Comparison of ENCODE assay signal across 11 cellular contexts in the genomic region with DNA sequence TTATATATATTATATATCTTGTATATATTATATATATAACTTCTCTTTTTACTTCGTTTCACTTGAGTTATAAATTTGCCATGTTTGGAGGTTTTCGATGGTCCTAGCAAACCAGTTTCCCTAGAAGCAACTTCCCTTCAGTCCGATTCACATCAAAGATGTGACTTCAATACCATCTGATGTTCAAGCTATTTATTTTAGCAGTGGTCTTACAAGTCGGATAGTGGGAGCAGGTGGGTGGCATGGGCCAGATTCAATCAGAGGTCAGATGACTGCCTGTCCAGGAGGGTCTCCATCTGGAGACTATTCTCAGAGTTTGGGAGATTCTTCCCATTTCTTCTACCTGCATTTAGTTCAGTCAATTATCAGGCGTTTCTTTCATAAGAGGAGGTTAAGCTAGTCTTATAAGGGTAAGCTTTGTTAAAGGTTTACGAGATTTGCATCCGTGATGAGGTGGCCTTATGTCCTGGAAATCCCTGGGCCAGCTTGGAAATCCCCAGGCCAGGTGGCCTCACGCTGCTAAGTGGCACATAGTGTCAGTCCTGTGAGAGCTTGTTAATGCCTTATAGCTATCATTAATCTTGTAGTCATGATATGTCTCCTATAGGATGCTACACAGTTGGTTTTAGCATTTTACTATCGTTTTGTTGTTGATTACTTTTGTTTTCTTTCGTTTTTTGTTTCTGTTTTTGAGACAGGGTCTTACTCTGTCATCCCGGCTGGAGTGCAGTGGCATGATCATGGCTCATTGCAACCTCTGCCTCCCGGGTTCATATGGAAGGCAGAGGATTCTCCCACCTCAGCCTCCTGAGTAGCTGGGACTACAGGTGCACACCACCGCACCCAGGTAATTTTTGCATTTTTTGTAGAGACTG.
DNase-seq lines count a peak whose midpoint lies in the region; ATAC-seq and TF ChIP-seq lines count a peak whose summit lies in the region.
"Had no signal": no experiment of that assay in that cellular context is flagged by ENCODE, and none has a peak within 500 bp of the region (broad histone marks: within the 10 kb centered on the region; RNA-seq: fewer than 3 reads in every experiment).

No MANE protein-coding gene starts in this region.

- no peak overlapping the region for H3K4me3 Mint-ChIP-seq in T-helper 17 cell

- peak; percentile 90 for DNase-seq in GM12865 (ENCODE audit: low read depth)
- DNase-seq in T-helper 17 cell = no peak
- DNase-seq in central memory CD4-positive, alpha-beta T cell = no peak
- DNase-seq in left ventricle myocardium superior = no peak
- DNase-seq in iPS-NIHi7 (ENCODE audit: extremely low spot score) = no peak
- no peak for DNase-seq in activated CD4-positive, CD25-positive, alpha-beta regulatory T cell (lab: John Stamatoyannopoulos, UW)
- DNase-seq: activated effector memory CD4-positive, alpha-beta T cell treated with anti-CD3 and anti-CD28 coated beads, Interleukin-2, amount 50 U/mL, for 16 hours; NCI-H2107; T-helper 9 cell had no signal

- ATAC-seq in GM19395 (IDR thresholded peaks at IDR 0.05; ENCODE audit: unreplicated experiment) (peak; percentile 81), HG02970 (IDR thresholded peaks at IDR 0.05; ENCODE audit: low FRiP score, unreplicated experiment) (peak; percentile 60), T-helper 17 cell (no peak), left ventricle myocardium superior (no peak)

- H3K4me1 Mint-ChIP-seq in T-helper 17 cell = peaks cover 9% of the 10 kb centered on the region

- peak overlapping the region; percentile 46 for H3K4me3 ChIP-seq in GM12865 (ENCODE audit: low read depth, low read length)

- peaks cover 10% of the 10 kb centered on the region for H3K36me3 Mint-ChIP-seq in T-helper 17 cell (ENCODE audit: low read depth)

- H3K9me3 ChIP-seq in T-helper 17 cell (ENCODE audit: control insufficient read depth, low read length, poor library complexity, severe bottlenecking) = no peaks in the 10 kb centered on the region

- H3K27me3 Mint-ChIP-seq in T-helper 17 cell = no peaks in the 10 kb centered on the region

- H3K27ac Mint-ChIP-seq in T-helper 17 cell = peak overlapping the region; percentile 8

- intact Hi-C loops in left ventricle myocardium superior (cut with micrococcal nuclease) = no loop called here

- no peak for TF ChIP-seq CTCF in GM12865 (IDR thresholded peaks at IDR 0.05; ENCODE audit: insufficient read depth, low read depth, low read length, missing control alignments)

Comparison
In these comparisons a context has a peak if more than half of its experiments do, and no peak if none do; other contexts are left out.
1. ATAC-seq: peak in GM19395 (single experiment) and HG02970 (single experiment); none in T-helper 17 cell (single experiment) and left ventricle myocardium superior (single experiment).